Comparison of ENCODE assay signal across 16 cellular contexts in genomic region chr16:12672986-12673385, GRCh38.
"Had no signal": no experiment of that assay in that cellular context is flagged by ENCODE, and none has a peak within 500 bp of the region (broad histone marks: within the 10 kb centered on the region; RNA-seq: fewer than 3 reads in every experiment).

No MANE protein-coding gene starts in this region.

- ATAC-seq: activated CD4-positive, alpha-beta T cell treated with anti-CD3 and anti-CD28 coated beads for 36 hours; activated CD8-positive, alpha-beta T cell treated with anti-CD3 and anti-CD28 coated beads for 36 hours; activated T-cell treated with anti-CD3 and anti-CD28 coated beads, Interleukin-2, amount 50 U/mL, for 72 hours; esophagus mucosa; left colon had no signal

- H3K27ac ChIP-seq: parathyroid adenoma, skin epidermis, tibial artery, uterus, WERI-Rb-1 had no signal

- H3K4me1 ChIP-seq: parathyroid adenoma, tibial artery, uterus had no signal

- H3K27me3 Mint-ChIP-seq: activated CD4-positive, alpha-beta T cell treated with anti-CD3 and anti-CD28 coated beads for 36 hours; activated CD8-positive, alpha-beta T cell treated with anti-CD3 and anti-CD28 coated beads for 36 hours; activated naive CD8-positive, alpha-beta T cell treated with anti-CD3 and anti-CD28 coated beads, Interleukin-2, amount 10 ng/mL, durations not matched to agents 7 days and 5 days; naive B cell had no signal

- H3K79me2 ChIP-seq: parathyroid adenoma had no signal

- H3K27me3 ChIP-seq: dorsolateral prefrontal cortex, tibial artery, uterus had no signal

- DNase-seq: activated CD4-positive, alpha-beta T cell treated with anti-CD3 and anti-CD28 coated beads for 36 hours; activated CD8-positive, alpha-beta memory T cell treated with anti-CD3 and anti-CD28 coated beads, Interleukin-2, amount 50 U/mL, for 4 hours; activated CD8-positive, alpha-beta T cell treated with anti-CD3 and anti-CD28 coated beads for 36 hours; activated naive CD8-positive, alpha-beta T cell treated with anti-CD3 and anti-CD28 coated beads, Interleukin-2, amount 10 ng/mL, durations not matched to agents 7 days and 5 days; activated T-cell treated with anti-CD3 and anti-CD28 coated beads, Interleukin-2, amount 50 U/mL, for 72 hours; dorsolateral prefrontal cortex; left colon; midbrain; naive B cell; tibial artery; uterus; WERI-Rb-1 had no signal

- H3K9ac ChIP-seq: parathyroid adenoma had no signal

- H3K36me3 ChIP-seq: uterus, WERI-Rb-1 had no signal

- H3K4me3 ChIP-seq: dorsolateral prefrontal cortex, lung, skin epidermis, tibial artery, uterus had no signal

- H3K4me3 Mint-ChIP-seq: activated CD4-positive, alpha-beta T cell treated with anti-CD3 and anti-CD28 coated beads for 36 hours; activated CD8-positive, alpha-beta T cell treated with anti-CD3 and anti-CD28 coated beads for 36 hours; activated naive CD8-positive, alpha-beta T cell treated with anti-CD3 and anti-CD28 coated beads, Interleukin-2, amount 10 ng/mL, durations not matched to agents 7 days and 5 days; activated T-cell treated with anti-CD3 and anti-CD28 coated beads, Interleukin-2, amount 50 U/mL, for 72 hours; naive B cell had no signal

- H3K27ac Mint-ChIP-seq: activated CD4-positive, alpha-beta T cell treated with anti-CD3 and anti-CD28 coated beads for 36 hours; activated CD8-positive, alpha-beta T cell treated with anti-CD3 and anti-CD28 coated beads for 36 hours; activated naive CD8-positive, alpha-beta T cell treated with anti-CD3 and anti-CD28 coated beads, Interleukin-2, amount 10 ng/mL, durations not matched to agents 7 days and 5 days; activated T-cell treated with anti-CD3 and anti-CD28 coated beads, Interleukin-2, amount 50 U/mL, for 72 hours; naive B cell had no signal

- H2AFZ ChIP-seq: parathyroid adenoma had no signal
